1 cellular context compared by ENCODE assay signal in the genomic region with DNA sequence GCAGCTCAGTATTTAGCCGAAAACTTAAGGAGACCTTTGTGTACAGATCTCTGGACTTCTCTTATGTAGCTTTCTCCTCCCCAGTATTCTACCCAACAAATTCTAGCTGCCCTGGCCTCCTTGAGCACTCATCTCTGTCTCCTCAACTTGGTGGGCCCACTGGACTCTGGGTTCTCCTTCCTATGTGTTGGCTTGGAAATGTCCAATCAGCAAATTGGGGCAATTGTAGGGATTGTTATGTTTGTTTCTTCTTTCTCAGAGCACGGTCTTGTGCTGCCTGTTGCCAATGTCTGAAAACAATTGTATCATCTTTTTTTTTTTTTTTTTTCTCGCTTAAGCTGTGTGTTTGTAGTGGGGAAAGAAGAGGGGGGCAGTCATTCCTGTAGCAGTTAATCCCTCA.
TF ChIP-seq lines count a peak whose summit lies in the region.

No MANE protein-coding gene starts in this region.

TF ChIP-seq in HepG2, 621 proteins besides CTCF, POLR2A, EP300 and RAD21:
- TF ChIP-seq MAFF (IDR thresholded peaks at IDR 0.05; ENCODE audit: low read depth, low read length) (peak; percentile 71), ZNF180 (CRISPR knock-in tag; IDR thresholded peaks at IDR 0.05; ENCODE audit: borderline replicate concordance, low read depth) (no peak), MTA1 (CRISPR knock-in tag; IDR thresholded peaks at IDR 0.05; ENCODE audit: borderline replicate concordance) (no peak), TSC22D2 (CRISPR knock-in tag; IDR thresholded peaks at IDR 0.05; ENCODE audit: borderline replicate concordance) (no peak), MAFK (conservative IDR thresholded peaks at IDR 0.05 in 1 of 2, IDR thresholded peaks at IDR 0.05 in 1 of 2; ENCODE audit: low read length in 2 of 2) (peak; percentile 80 to 82)
